Comparison of ENCODE assay signal across 1 cellular context in the genomic region with DNA sequence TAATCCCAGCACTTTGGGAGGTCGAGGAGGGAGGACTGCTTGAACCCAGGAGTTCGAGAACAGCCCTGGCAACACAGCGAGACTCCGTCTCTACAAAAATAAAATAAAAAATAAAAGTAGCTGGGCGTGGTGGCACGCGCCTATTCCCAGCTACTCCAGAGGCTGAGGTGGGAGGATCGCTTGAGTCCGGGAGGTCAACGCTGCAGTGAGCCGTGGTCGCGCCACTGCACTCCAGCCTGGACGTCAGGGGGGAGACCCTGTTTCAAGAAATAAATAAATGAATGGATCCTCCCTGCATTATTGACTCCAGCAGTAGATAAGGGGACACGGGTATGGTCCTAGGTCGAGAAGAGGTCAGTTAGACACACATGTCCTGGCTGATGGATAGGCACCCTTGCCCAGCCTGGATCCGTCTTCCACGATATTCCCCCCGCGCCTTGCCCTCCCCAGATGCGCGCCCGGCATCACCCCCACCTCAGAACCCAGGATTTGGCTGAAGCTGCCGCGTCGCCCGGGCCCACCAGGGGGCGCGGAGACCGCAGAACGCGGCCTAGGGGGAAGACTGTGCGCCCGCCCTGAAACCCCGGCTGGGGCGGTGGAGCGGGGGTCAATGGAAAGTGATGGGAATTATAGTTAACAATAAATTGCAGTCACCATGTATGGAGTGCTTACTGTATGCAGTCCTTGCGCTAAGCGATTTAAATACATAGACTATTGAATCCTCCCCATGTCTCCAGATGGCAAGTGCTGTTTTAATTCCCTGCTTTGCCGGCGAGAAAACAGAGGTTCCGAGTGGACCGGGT.
TF ChIP-seq lines count a peak whose summit lies in the region.

No MANE protein-coding gene starts in this region.

TF ChIP-seq in K562, 482 proteins besides CTCF, POLR2A, EP300 and RAD21 (continued from another document and continues in another):
- TF ChIP-seq FIP1L1 (IDR thresholded peaks at IDR 0.05; ENCODE audit: low read depth, low read length, poor library complexity, severe bottlenecking) (no peak), MCM2 (IDR thresholded peaks at IDR 0.05; ENCODE audit: low read depth) (no peak), SMC3 (conservative IDR thresholded peaks at IDR 0.05; ENCODE audit: insufficient read depth, low read depth, low read length) (peak; percentile 86), ZNF644 (tag; IDR thresholded peaks at IDR 0.05; ENCODE audit: low read depth) (no peak), E2F6 (IDR thresholded peaks at IDR 0.05; ENCODE audit: borderline replicate concordance in 1 of 2, extremely low read depth in 1 of 2, insufficient read depth in 1 of 2, insufficient read length in 1 of 2, low read depth in 1 of 2, low read length in 1 of 2, poor library complexity in 1 of 2, severe bottlenecking in 1 of 2) (peak in 1 of 2 experiments; percentile 42), KDM4B (IDR thresholded peaks at IDR 0.05; ENCODE audit: borderline replicate concordance in 2 of 2, low read depth in 1 of 2) (0 out of 4 replicates have a peak, but pooled peaks of 1 of the 2 experiments have one; percentile 31), SAFB (IDR thresholded peaks at IDR 0.05; ENCODE audit: borderline replicate concordance, low read depth, low read length) (no peak), LCOR (CRISPR knock-in tag; IDR thresholded peaks at IDR 0.05) (peak; percentile 84), ERF (CRISPR knock-in tag; IDR thresholded peaks at IDR 0.05) (peak; percentile 75; the same call in 1 of the 2 replicates), ZNF507 (tag; conservative IDR thresholded peaks at IDR 0.05) (no peak), MTA3 (IDR thresholded peaks at IDR 0.05; ENCODE audit: borderline replicate concordance) (0 out of 2 replicates have a peak, but pooled peaks have one; percentile 41), MGA (IDR thresholded peaks at IDR 0.05) (no peak), PTBP1 (IDR thresholded peaks at IDR 0.05; ENCODE audit: low read depth, low read length) (no peak), ZNF696 (CRISPR knock-in tag; conservative IDR thresholded peaks at IDR 0.05) (no peak), MAZ (CRISPR knock-in tag; conservative IDR thresholded peaks at IDR 0.05 in 1 of 2, IDR thresholded peaks at IDR 0.05 in 1 of 2) (peak; percentile 81 to 98), CXXC5 (CRISPR knock-in tag; IDR thresholded peaks at IDR 0.05) (peak; percentile 58), BRD9 (IDR thresholded peaks at IDR 0.05; ENCODE audit: low read depth, partially characterized antibody) (peak; percentile 45), JUN (IDR thresholded peaks at IDR 0.05; ENCODE audit: borderline replicate concordance, low read depth, low read length) (0 out of 2 replicates have a peak, but pooled peaks have one; percentile 22), JUN (CRISPR knock-in tag; IDR thresholded peaks at IDR 0.05; ENCODE audit: borderline replicate concordance) (no peak), ATF1 (CRISPR knock-in tag; IDR thresholded peaks at IDR 0.05) (peak; percentile 46), ATF1 (tag; IDR thresholded peaks at IDR 0.05) (peak; percentile 60), ZNF785 (CRISPR knock-in tag; IDR thresholded peaks at IDR 0.05) (no peak), HLTF (IDR thresholded peaks at IDR 0.05) (no peak), CBFB (CRISPR knock-in tag; IDR thresholded peaks at IDR 0.05) (peak; percentile 97), XRCC5 (IDR thresholded peaks at IDR 0.05; ENCODE audit: low read depth, low read length) (peak; percentile 90), PHF20 (IDR thresholded peaks at IDR 0.05; ENCODE audit: partially characterized antibody) (peak; percentile 14), SUPT5H (IDR thresholded peaks at IDR 0.05) (no peak), RB1 (IDR thresholded peaks at IDR 0.05; ENCODE audit: low read depth) (peak; percentile 85)
- TF ChIP-seq, protein P1, sequence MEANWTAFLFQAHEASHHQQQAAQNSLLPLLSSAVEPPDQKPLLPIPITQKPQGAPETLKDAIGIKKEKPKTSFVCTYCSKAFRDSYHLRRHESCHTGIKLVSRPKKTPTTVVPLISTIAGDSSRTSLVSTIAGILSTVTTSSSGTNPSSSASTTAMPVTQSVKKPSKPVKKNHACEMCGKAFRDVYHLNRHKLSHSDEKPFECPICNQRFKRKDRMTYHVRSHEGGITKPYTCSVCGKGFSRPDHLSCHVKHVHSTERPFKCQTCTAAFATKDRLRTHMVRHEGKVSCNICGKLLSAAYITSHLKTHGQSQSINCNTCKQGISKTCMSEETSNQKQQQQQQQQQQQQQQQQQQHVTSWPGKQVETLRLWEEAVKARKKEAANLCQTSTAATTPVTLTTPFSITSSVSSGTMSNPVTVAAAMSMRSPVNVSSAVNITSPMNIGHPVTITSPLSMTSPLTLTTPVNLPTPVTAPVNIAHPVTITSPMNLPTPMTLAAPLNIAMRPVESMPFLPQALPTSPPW (CRISPR knock-in tag; IDR thresholded peaks at IDR 0.05) = peak; percentile 90
- TF ChIP-seq, protein P2, sequence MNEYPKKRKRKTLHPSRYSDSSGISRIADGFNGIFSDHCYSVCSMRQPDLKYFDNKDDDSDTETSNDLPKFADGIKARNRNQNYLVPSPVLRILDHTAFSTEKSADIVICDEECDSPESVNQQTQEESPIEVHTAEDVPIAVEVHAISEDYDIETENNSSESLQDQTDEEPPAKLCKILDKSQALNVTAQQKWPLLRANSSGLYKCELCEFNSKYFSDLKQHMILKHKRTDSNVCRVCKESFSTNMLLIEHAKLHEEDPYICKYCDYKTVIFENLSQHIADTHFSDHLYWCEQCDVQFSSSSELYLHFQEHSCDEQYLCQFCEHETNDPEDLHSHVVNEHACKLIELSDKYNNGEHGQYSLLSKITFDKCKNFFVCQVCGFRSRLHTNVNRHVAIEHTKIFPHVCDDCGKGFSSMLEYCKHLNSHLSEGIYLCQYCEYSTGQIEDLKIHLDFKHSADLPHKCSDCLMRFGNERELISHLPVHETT (CRISPR knock-in tag; conservative IDR thresholded peaks at IDR 0.05 in 1 of 2, IDR thresholded peaks at IDR 0.05 in 1 of 2) = 0 out of 4 replicates have a peak, but pooled peaks of 1 of the 2 experiments have one; percentile 1
- TF ChIP-seq, protein P3, sequence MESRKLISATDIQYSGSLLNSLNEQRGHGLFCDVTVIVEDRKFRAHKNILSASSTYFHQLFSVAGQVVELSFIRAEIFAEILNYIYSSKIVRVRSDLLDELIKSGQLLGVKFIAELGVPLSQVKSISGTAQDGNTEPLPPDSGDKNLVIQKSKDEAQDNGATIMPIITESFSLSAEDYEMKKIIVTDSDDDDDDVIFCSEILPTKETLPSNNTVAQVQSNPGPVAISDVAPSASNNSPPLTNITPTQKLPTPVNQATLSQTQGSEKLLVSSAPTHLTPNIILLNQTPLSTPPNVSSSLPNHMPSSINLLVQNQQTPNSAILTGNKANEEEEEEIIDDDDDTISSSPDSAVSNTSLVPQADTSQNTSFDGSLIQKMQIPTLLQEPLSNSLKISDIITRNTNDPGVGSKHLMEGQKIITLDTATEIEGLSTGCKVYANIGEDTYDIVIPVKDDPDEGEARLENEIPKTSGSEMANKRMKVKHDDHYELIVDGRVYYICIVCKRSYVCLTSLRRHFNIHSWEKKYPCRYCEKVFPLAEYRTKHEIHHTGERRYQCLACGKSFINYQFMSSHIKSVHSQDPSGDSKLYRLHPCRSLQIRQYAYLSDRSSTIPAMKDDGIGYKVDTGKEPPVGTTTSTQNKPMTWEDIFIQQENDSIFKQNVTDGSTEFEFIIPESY (CRISPR knock-in tag; IDR thresholded peaks at IDR 0.05) = 0 out of 2 replicates have a peak, but pooled peaks have one; percentile 73
- TF ChIP-seq, protein P4, sequence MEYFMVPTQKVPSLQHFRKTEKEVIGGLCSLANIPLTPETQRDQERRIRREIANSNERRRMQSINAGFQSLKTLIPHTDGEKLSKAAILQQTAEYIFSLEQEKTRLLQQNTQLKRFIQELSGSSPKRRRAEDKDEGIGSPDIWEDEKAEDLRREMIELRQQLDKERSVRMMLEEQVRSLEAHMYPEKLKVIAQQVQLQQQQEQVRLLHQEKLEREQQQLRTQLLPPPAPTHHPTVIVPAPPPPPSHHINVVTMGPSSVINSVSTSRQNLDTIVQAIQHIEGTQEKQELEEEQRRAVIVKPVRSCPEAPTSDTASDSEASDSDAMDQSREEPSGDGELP (CRISPR knock-in tag; IDR thresholded peaks at IDR 0.05; ENCODE audit: borderline replicate concordance) = peak; percentile 63; the same call in 1 of the 2 replicates
- TF ChIP-seq, protein P5, sequence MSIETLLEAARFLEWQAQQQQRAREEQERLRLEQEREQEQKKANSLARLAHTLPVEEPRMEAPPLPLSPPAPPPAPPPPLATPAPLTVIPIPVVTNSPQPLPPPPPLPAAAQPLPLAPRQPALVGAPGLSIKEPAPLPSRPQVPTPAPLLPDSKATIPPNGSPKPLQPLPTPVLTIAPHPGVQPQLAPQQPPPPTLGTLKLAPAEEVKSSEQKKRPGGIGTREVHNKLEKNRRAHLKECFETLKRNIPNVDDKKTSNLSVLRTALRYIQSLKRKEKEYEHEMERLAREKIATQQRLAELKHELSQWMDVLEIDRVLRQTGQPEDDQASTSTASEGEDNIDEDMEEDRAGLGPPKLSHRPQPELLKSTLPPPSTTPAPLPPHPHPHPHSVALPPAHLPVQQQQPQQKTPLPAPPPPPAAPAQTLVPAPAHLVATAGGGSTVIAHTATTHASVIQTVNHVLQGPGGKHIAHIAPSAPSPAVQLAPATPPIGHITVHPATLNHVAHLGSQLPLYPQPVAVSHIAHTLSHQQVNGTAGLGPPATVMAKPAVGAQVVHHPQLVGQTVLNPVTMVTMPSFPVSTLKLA (conservative IDR thresholded peaks at IDR 0.05) = peak; percentile 37 to 65; a peak in 3 of 4 replicates
